12 cellular contexts compared by ENCODE assay signal in genomic region chr7:13179011-13179574, GRCh38.
A peak's percentile ranks its signal among the peaks of the same experiment; 100 is the strongest.
DNase-seq lines count a peak whose midpoint lies in the region; ATAC-seq, FAIRE-seq and TF ChIP-seq lines count a peak whose summit lies in the region.
"Had no signal": no experiment of that assay in that cellular context is flagged by ENCODE, and none has a peak within 500 bp of the region (broad histone marks: within the 10 kb centered on the region; RNA-seq: fewer than 3 reads in every experiment).

No MANE protein-coding gene starts in this region.

- peak; percentile 65 to 94 (median 88) for ATAC-seq in psoas muscle
- ATAC-seq in upper lobe of left lung (ENCODE audit: low FRiP score in 2 of 2): no peak

- TF ChIP-seq EP300 in upper lobe of left lung (IDR thresholded peaks at IDR 0.05): no peak

- H3K4me3 ChIP-seq in endothelial cell of umbilical vein (replicated peaks in 1 of 3; ENCODE audit: insufficient read depth in 1 of 3, low read depth in 1 of 3, low read length in 3 of 3): no peak overlapping the region
- H3K4me3 ChIP-seq in psoas muscle: no peak overlapping the region
- no peak overlapping the region for H3K4me3 ChIP-seq in upper lobe of left lung
- H3K4me3 ChIP-seq: lung, SK-N-MC had no signal

- TF ChIP-seq POLR2A in endothelial cell of umbilical vein (IDR thresholded peaks at IDR 0.05; ENCODE audit: low read depth, low read length) (no peak), upper lobe of left lung (IDR thresholded peaks at IDR 0.05) (no peak)

- H3K27me3 ChIP-seq in endothelial cell of umbilical vein (ENCODE audit: control insufficient read depth in 2 of 2, insufficient read depth in 2 of 2, low read length in 2 of 2) (no peaks in the 10 kb centered on the region), psoas muscle (ENCODE audit: insufficient read depth in 3 of 3, low read length in 2 of 3) (no peaks in the 10 kb centered on the region), upper lobe of left lung (no peaks in the 10 kb centered on the region)

- H3K4me2 ChIP-seq in endothelial cell of umbilical vein (ENCODE audit: insufficient read depth, low read length): no peak overlapping the region

- dilution Hi-C loops in endothelial cell of umbilical vein (cut with MboI; ENCODE audit: extremely low pct_ligation_motif_present, low sequenced_read_pairs): no loop called here

- TF ChIP-seq CTCF in endothelial cell of umbilical vein (IDR thresholded peaks at IDR 0.05; ENCODE audit: extremely low read depth in 1 of 2, insufficient read depth in 1 of 2, low read depth in 1 of 2, low read length in 2 of 2) (peak in 1 of 2 donors; percentile 16), psoas muscle (IDR thresholded peaks at IDR 0.05) (no peak), upper lobe of left lung (IDR thresholded peaks at IDR 0.05) (peak in 2 of 6 experiments; percentile 18 to 24)

- H3K36me3 ChIP-seq in endothelial cell of umbilical vein (ENCODE audit: control insufficient read depth in 2 of 2, extremely low read depth in 1 of 2, insufficient read depth in 2 of 2, low read length in 2 of 2) (no peaks in the 10 kb centered on the region), psoas muscle (ENCODE audit: insufficient read depth in 1 of 2, low read depth in 1 of 2) (no peaks in the 10 kb centered on the region), upper lobe of left lung (no peaks in the 10 kb centered on the region)

- 43 to 54% (median 48%) methylated on average over 5 of the region's 5 CpGs for WGBS in psoas muscle, 3 donors
- 69 to 70% methylated on average over 5 of the region's 5 CpGs for WGBS in upper lobe of left lung, 2 donors

- DNase-seq in NCI-H187 treated with DMSO at 0.1 percent for 48 hours (lab: John Stamatoyannopoulos, UW) (peak; percentile 14), NCI-H187 (lab: John Stamatoyannopoulos, UW) (no peak), NCI-H510A treated with DMSO at 0.1 percent for 48 hours (lab: John Stamatoyannopoulos, UW) (peak; percentile 43), endothelial cell of umbilical vein (ENCODE audit: low read depth, low spot score) (peak; percentile 40), psoas muscle (no peak), NCI-H2029 (lab: John Stamatoyannopoulos, UW) (no peak), activated gamma-delta T cell treated with Interleukin-2 at 50 U/mL for 16 hours (no peak), upper lobe of left lung (no peak)
- DNase-seq: activated T-cell treated with anti-CD3 and anti-CD28 coated beads, Interleukin-2, amount 50 U/mL, for 1 hour; effector CD4-positive, alpha-beta T cell had no signal

- CTCF ChIA-PET in endothelial cell of umbilical vein (lab: Charles Lee): interaction anchor here (1.3 kb wide), 1 partner anchor 492 kb away, joined by 4 read pairs; the partner anchor contains the start of gene ARL4A

- no peak overlapping the region for H3K9ac ChIP-seq in endothelial cell of umbilical vein (replicated peaks; ENCODE audit: extremely low read depth, insufficient read depth, low read length)

- no peak for FAIRE-seq in endothelial cell of umbilical vein (lab: Jason Lieb, UNC)

- H2AFZ ChIP-seq in endothelial cell of umbilical vein (ENCODE audit: low read depth, low read length): no peak overlapping the region

- H3K79me2 ChIP-seq in endothelial cell of umbilical vein (ENCODE audit: control insufficient read depth, insufficient read depth, low read length): no peaks in the 10 kb centered on the region

- H3K9me3 ChIP-seq in endothelial cell of umbilical vein (replicated peaks; ENCODE audit: control insufficient read depth, insufficient read depth, low read length) (no peaks in the 10 kb centered on the region), psoas muscle (no peaks in the 10 kb centered on the region), upper lobe of left lung (no peaks in the 10 kb centered on the region)

- no peaks in the 10 kb centered on the region for H3K9me1 ChIP-seq in endothelial cell of umbilical vein (replicated peaks; ENCODE audit: control insufficient read depth, extremely low read depth, insufficient read depth, low read length)

- intact Hi-C loops in endothelial cell of umbilical vein (cut with micrococcal nuclease): loop anchor here (1.0 kb wide), 3 partner anchors 492 to 540 kb away; partner anchors contain the start of gene ARL4A
- intact Hi-C loops in psoas muscle (cut with DNase I): loop anchor here in 1 of 2 donors (5.0 kb wide), 1 partner anchor 492 kb away; the partner anchor contains the start of gene ARL4A

- no peak overlapping the region for H3K27ac ChIP-seq in endothelial cell of umbilical vein (ENCODE audit: insufficient read depth, low read depth, low read length)
- H3K27ac ChIP-seq in psoas muscle: no peak overlapping the region
- H3K27ac ChIP-seq in upper lobe of left lung: no peak overlapping the region
- H3K27ac ChIP-seq: SK-N-MC had no signal

- no peaks in the 10 kb centered on the region for H3K4me1 ChIP-seq in endothelial cell of umbilical vein (ENCODE audit: control insufficient read depth, extremely low read depth, insufficient read depth, low read length)
- no peaks in the 10 kb centered on the region for H3K4me1 ChIP-seq in psoas muscle
- H3K4me1 ChIP-seq in upper lobe of left lung: no peaks in the 10 kb centered on the region

- POLR2A ChIA-PET in endothelial cell of umbilical vein (lab: Charles Lee): no interaction called here

- no TSS peak for BruUV-seq in endothelial cell of umbilical vein (replicated peaks; lab: Mats Ljungman, UMichigan)

- H4K20me1 ChIP-seq in endothelial cell of umbilical vein (replicated peaks; ENCODE audit: control insufficient read depth, extremely low read depth, insufficient read depth, low read length): no peaks in the 10 kb centered on the region

TF ChIP-seq in endothelial cell of umbilical vein, 7 proteins besides CTCF, POLR2A, EP300 and RAD21:
- no peak for TF ChIP-seq MAX (IDR thresholded peaks at IDR 0.05; ENCODE audit: insufficient read depth, insufficient read length)
- TF ChIP-seq MYC (IDR thresholded peaks at IDR 0.05; ENCODE audit: low read depth, low read length): no peak
- TF ChIP-seq POLR2AphosphoS5 (IDR thresholded peaks at IDR 0.05; ENCODE audit: insufficient read depth, low read depth, low read length): no peak
- TF ChIP-seq GATA2 (IDR thresholded peaks at IDR 0.05; ENCODE audit: insufficient read depth, insufficient read length, low read depth, low read length): no peak
- no peak for TF ChIP-seq JUN (IDR thresholded peaks at IDR 0.05; ENCODE audit: borderline replicate concordance, insufficient read depth, insufficient read length, low read depth)
- no peak for TF ChIP-seq EZH2 (IDR thresholded peaks at IDR 0.05; ENCODE audit: borderline replicate concordance, low read depth, low read length, severe bottlenecking)

Comparison
In these comparisons a context has a peak if more than half of its experiments do, and no peak if none do; other contexts are left out.
1. DNase-seq: peak in NCI-H187 treated with DMSO at 0.1 percent for 48 hours (single experiment), NCI-H510A treated with DMSO at 0.1 percent for 48 hours (single experiment) and endothelial cell of umbilical vein (single experiment); none in NCI-H187 (0 of 2), psoas muscle (0 of 2), NCI-H2029 (single experiment), activated gamma-delta T cell treated with Interleukin-2 at 50 U/mL for 16 hours (single experiment) and upper lobe of left lung (0 of 2).
2. ATAC-seq: peak in psoas muscle (4 of 4); none in upper lobe of left lung (0 of 2).